8 cellular contexts compared by ENCODE assay signal in genomic region chr4:105520819-105521790, GRCh38. TPM values are rescaled to one million over a fixed set of nuclear protein-coding genes. Genes with fewer than 3 reads are reported as not detected.
DNase-seq lines count a peak whose midpoint lies in the region; ATAC-seq and TF ChIP-seq lines count a peak whose summit lies in the region.

No MANE protein-coding gene starts in this region.

- WGBS in right lobe of liver (ENCODE audit: insufficient coverage, low coverage, low lambda C conversion rate, missing lambda C conversion rate), result 14% methylated on average over 3 of the region's 3 CpGs

- H3K27me3 ChIP-seq in right lobe of liver, result no peaks in the 10 kb centered on the region

- H3K9me3 Mint-ChIP-seq in chondrocyte (ENCODE audit: low read depth), result peaks cover 2% of the 10 kb centered on the region

- H3K4me3 ChIP-seq in right lobe of liver, result no peak overlapping the region

- no peak for TF ChIP-seq POLR2A in right lobe of liver (IDR thresholded peaks at IDR 0.05)

- no peaks in the 10 kb centered on the region for H3K4me1 Mint-ChIP-seq in chondrocyte (ENCODE audit: low read depth)

- no peak overlapping the region for H3K4me3 Mint-ChIP-seq in chondrocyte (ENCODE audit: unreplicated experiment)

- peak; percentile 86 for TF ChIP-seq CTCF in chondrocyte (IDR thresholded peaks at IDR 0.05)
- peak; percentile 68 to 89 (median 74) for TF ChIP-seq CTCF in right lobe of liver (IDR thresholded peaks at IDR 0.05)

- intact Hi-C loops in right lobe of liver (cut with DNase I), result loop anchor here in 1 of 2 donors (10.0 kb wide), 1 partner anchor 144 kb away; no protein-coding TSS in a partner anchor

- H3K27ac Mint-ChIP-seq in chondrocyte (ENCODE audit: unreplicated experiment), result no peak overlapping the region

- H3K4me1 ChIP-seq in right lobe of liver, result no peaks in the 10 kb centered on the region

- H3K27me3 Mint-ChIP-seq in chondrocyte (ENCODE audit: low read depth), result peaks cover 13% of the 10 kb centered on the region

- DNase-seq in DMS 273 treated with DMSO at 0.1 percent for 48 hours (lab: John Stamatoyannopoulos, UW) (peak; percentile 4), NCI-H82 treated with DMSO at 0.1 percent for 48 hours (lab: John Stamatoyannopoulos, UW; ENCODE audit: unreplicated experiment) (peak; percentile 18), chondrocyte (ENCODE audit: low spot score) (no peak), right lobe of liver (peak in 1 of 3 donors; percentile 53)
- no peak for DNase-seq in activated CD4-positive, CD25-positive, alpha-beta regulatory T cell treated with anti-CD3 and anti-CD28 coated beads, Interleukin-2, amount 50 U/mL, for 72 hours

- H3K36me3 Mint-ChIP-seq in chondrocyte (ENCODE audit: low read depth), result no peaks in the 10 kb centered on the region

- peak; percentile 82 for ATAC-seq in GM19035 (IDR thresholded peaks at IDR 0.05; ENCODE audit: unreplicated experiment)
- ATAC-seq in HG03175 (IDR thresholded peaks at IDR 0.05; ENCODE audit: unreplicated experiment), result peak; percentile 68
- ATAC-seq in right lobe of liver, result peak; percentile 90 to 96 (median 92)
- ATAC-seq in GM21737 (IDR thresholded peaks at IDR 0.05; ENCODE audit: unreplicated experiment), result no peak

- peaks cover 0 to 2% (median 0%) of the 10 kb centered on the region in 4 donors for H3K9me3 ChIP-seq in right lobe of liver

- no peak overlapping the region for H3K27ac ChIP-seq in right lobe of liver

- H3K36me3 ChIP-seq in right lobe of liver, result no peaks in the 10 kb centered on the region

RNA-seq across cellular contexts. Expression of gene ARHGEF38, which starts 31.3 kb away (rescaled TPM):
- total RNA-seq in chondrocyte (not detected in 3 replicates), right lobe of liver (under 1 TPM; 0.06 to 0.55 (median 0.15) TPM)

RNA-seq across cellular contexts. Expression of gene PPA2, which starts 47.2 kb away (rescaled TPM):
- total RNA-seq in chondrocyte (58.6 to 67.9 TPM (median 61.9 TPM) in 3 replicates), right lobe of liver (10 to 100 TPM; 45.9 to 78.3 (median 65.1) TPM)

Comparison
In these comparisons a context has a peak if more than half of its experiments do, and no peak if none do; other contexts are left out.
1. DNase-seq: peak in DMS 273 treated with DMSO at 0.1 percent for 48 hours (single experiment) and NCI-H82 treated with DMSO at 0.1 percent for 48 hours (single experiment); none in chondrocyte (single experiment) and activated CD4-positive, CD25-positive, alpha-beta regulatory T cell treated with anti-CD3 and anti-CD28 coated beads, Interleukin-2, amount 50 U/mL, for 72 hours (single experiment).